ENCODE assay signal across 23 cellular contexts in genomic region chr5:168088415-168089165, GRCh38.
"Had no signal": no experiment of that assay in that cellular context is flagged by ENCODE, and none has a peak within 500 bp of the region (broad histone marks: within the 10 kb centered on the region; RNA-seq: fewer than 3 reads in every experiment).

No MANE protein-coding gene starts in this region.

- H3K36me3 Mint-ChIP-seq: activated naive CD4-positive, alpha-beta T cell treated with anti-CD3 and anti-CD28 coated beads, Interleukin-2, amount 10 ng/mL, durations not matched to agents 7 days and 5 days had no signal

- DNase-seq: activated CD4-positive, alpha-beta T cell treated with anti-CD3 and anti-CD28 coated beads for 48 hours; activated CD4-positive, CD25-positive, alpha-beta regulatory T cell; activated CD8-positive, alpha-beta T cell treated with anti-CD3 and anti-CD28 coated beads, Interleukin-2, amount 10 ng/mL, durations not matched to agents 7 days and 5 days; activated naive CD4-positive, alpha-beta T cell treated with anti-CD3 and anti-CD28 coated beads, Interleukin-2, amount 10 ng/mL, durations not matched to agents 7 days and 5 days; activated naive CD8-positive, alpha-beta T cell treated with anti-CD3 and anti-CD28 coated beads, Interleukin-2, amount 50 U/mL, for 24 hours; activated T-cell treated with anti-CD3 and anti-CD28 coated beads, Interleukin-2, amount 50 U/mL, for 24 hours; cerebellar nuclear complex; cortex of kidney; effector CD4-positive, alpha-beta T cell; heart left ventricle; left ventricle myocardium inferior; mammary epithelial cell; midbrain; stimulated activated CD4-positive, alpha-beta T cell treated with anti-CD3 and anti-CD28 coated beads, Interleukin-15, amount 100 ng/mL, for 24 hours; stimulated activated CD4-positive, alpha-beta T cell treated with anti-CD3 and anti-CD28 coated beads, Interleukin-2, amount 100 ng/mL, for 48 hours; uterus had no signal

- H3K27ac ChIP-seq: ascending aorta, breast epithelium, gastroesophageal sphincter, heart left ventricle, left ventricle myocardium inferior, tibial nerve had no signal

- H3K4me1 Mint-ChIP-seq: activated naive CD4-positive, alpha-beta T cell treated with anti-CD3 and anti-CD28 coated beads, Interleukin-2, amount 10 ng/mL, durations not matched to agents 7 days and 5 days; activated naive CD8-positive, alpha-beta T cell treated with anti-CD3 and anti-CD28 coated beads, Interleukin-2, amount 50 U/mL, for 24 hours had no signal

- H3K36me3 ChIP-seq: ascending aorta, breast epithelium, gastroesophageal sphincter, tibial nerve, uterus had no signal

- H3K27ac Mint-ChIP-seq: activated CD8-positive, alpha-beta T cell treated with anti-CD3 and anti-CD28 coated beads, Interleukin-2, amount 10 ng/mL, durations not matched to agents 7 days and 5 days; activated naive CD4-positive, alpha-beta T cell treated with anti-CD3 and anti-CD28 coated beads, Interleukin-2, amount 10 ng/mL, durations not matched to agents 7 days and 5 days; activated naive CD8-positive, alpha-beta T cell treated with anti-CD3 and anti-CD28 coated beads, Interleukin-2, amount 50 U/mL, for 24 hours; activated T-cell treated with anti-CD3 and anti-CD28 coated beads, Interleukin-2, amount 50 U/mL, for 24 hours; activated T-helper 2 cell treated with anti-CD3 and anti-CD28 coated beads, Interferon-gamma antibody, Interleukin-2, Interleukin-4, amounts not matched to agents 10 μg/mL and 5 μg/mL and 100 μg/mL, durations not matched to agents 14 hours and 24 hours and 36 hours; nephron; stimulated activated naive CD8-positive, alpha-beta T cell treated with anti-CD3 and anti-CD28 coated beads, Interleukin-15, Interleukin-2, amounts not matched to agents 100 ng/mL and 50 ng/mL, for 24 hours had no signal

- H3K9me3 Mint-ChIP-seq: activated T-helper 2 cell treated with anti-CD3 and anti-CD28 coated beads, Interferon-gamma antibody, Interleukin-2, Interleukin-4, amounts not matched to agents 10 μg/mL and 5 μg/mL and 100 μg/mL, durations not matched to agents 14 hours and 24 hours and 36 hours; stimulated activated naive CD8-positive, alpha-beta T cell treated with anti-CD3 and anti-CD28 coated beads, Interleukin-15, Interleukin-2, amounts not matched to agents 100 ng/mL and 50 ng/mL, for 24 hours had no signal

- H3K4me3 ChIP-seq: ascending aorta, breast epithelium, gastroesophageal sphincter, heart left ventricle, left ventricle myocardium inferior, tibial nerve, uterus had no signal

- H3K4me3 Mint-ChIP-seq: activated CD8-positive, alpha-beta T cell treated with anti-CD3 and anti-CD28 coated beads, Interleukin-2, amount 10 ng/mL, durations not matched to agents 7 days and 5 days; activated naive CD4-positive, alpha-beta T cell treated with anti-CD3 and anti-CD28 coated beads, Interleukin-2, amount 10 ng/mL, durations not matched to agents 7 days and 5 days; activated naive CD8-positive, alpha-beta T cell treated with anti-CD3 and anti-CD28 coated beads, Interleukin-2, amount 50 U/mL, for 24 hours; activated T-cell treated with anti-CD3 and anti-CD28 coated beads, Interleukin-2, amount 50 U/mL, for 24 hours; nephron; stimulated activated naive CD8-positive, alpha-beta T cell treated with anti-CD3 and anti-CD28 coated beads, Interleukin-15, Interleukin-2, amounts not matched to agents 100 ng/mL and 50 ng/mL, for 24 hours had no signal

- H3K4me1 ChIP-seq: ascending aorta, breast epithelium, uterus had no signal

- H3K9me3 ChIP-seq: ascending aorta, breast epithelium, gastroesophageal sphincter, heart left ventricle, left ventricle myocardium inferior, tibial nerve, uterus had no signal

- H3K27me3 ChIP-seq: ascending aorta, breast epithelium, gastroesophageal sphincter, heart left ventricle, tibial nerve, uterus had no signal

- H3K27me3 Mint-ChIP-seq: activated naive CD4-positive, alpha-beta T cell treated with anti-CD3 and anti-CD28 coated beads, Interleukin-2, amount 10 ng/mL, durations not matched to agents 7 days and 5 days; activated naive CD8-positive, alpha-beta T cell treated with anti-CD3 and anti-CD28 coated beads, Interleukin-2, amount 50 U/mL, for 24 hours had no signal
